In the genomic region with DNA sequence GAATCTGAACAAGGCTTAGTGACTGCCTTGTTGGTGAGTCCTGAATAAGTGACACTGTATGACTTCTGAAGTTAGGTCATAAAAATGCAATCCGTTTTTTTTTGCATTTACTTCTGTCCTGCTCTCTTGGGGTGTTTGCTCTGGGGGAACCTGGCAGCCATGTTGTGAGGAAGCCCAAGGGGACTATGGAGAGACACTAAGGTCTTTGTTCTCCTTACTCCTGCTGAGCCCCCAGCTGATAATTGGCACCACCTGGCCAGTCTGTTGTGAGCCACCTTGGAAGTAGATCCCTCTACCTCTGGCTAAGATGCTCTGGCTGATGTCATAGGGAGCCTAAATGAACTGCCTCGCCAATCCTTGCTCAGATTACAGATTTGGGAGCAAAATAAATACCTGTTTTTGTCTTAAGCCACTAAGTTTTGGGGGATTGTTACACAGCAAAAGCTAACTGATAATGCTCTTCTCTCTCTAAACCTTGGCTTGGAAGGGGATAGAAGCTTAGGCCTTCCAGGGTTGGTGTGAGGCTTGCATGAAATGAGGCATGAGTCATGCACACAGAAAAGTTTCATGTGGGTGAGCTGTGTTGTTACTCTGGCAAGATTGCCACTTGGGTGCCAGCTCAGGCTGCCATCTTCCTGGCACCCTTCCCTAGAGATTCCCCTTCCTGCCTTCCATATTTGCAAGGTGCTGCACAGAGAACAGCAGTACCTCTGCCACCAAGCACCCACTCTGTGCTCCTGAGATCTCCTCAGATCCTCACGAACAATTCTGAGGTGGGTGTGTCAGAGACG, we compare ENCODE assay signal across 21 cellular contexts. TPM values are rescaled to one million over a fixed set of nuclear protein-coding genes. Genes with fewer than 3 reads are reported as not detected.
"Had no signal": no experiment of that assay in that cellular context is flagged by ENCODE, and none has a peak within 500 bp of the region (broad histone marks: within the 10 kb centered on the region; RNA-seq: fewer than 3 reads in every experiment).

No MANE protein-coding gene starts in this region.

- H3K36me3 ChIP-seq: breast epithelium, esophagus muscularis mucosa, gastroesophageal sphincter, neural progenitor cell, pancreas, thyroid gland had no signal

- FAIRE-seq: astrocyte, pancreas had no signal

- DNase-seq: activated CD4-positive, alpha-beta T cell treated with anti-CD3 and anti-CD28 coated beads, Interleukin-2, amount 50 U/mL, for 1 hour; activated CD8-positive, alpha-beta memory T cell treated with anti-CD3 and anti-CD28 coated beads, Interleukin-2, amount 50 U/mL, for 4 hours; activated effector memory CD4-positive, alpha-beta T cell treated with Interleukin-2 at 50 U/mL for 16 hours; activated naive CD4-positive, alpha-beta T cell treated with anti-CD3 and anti-CD28 coated beads, Interleukin-2, amount 10 ng/mL, durations not matched to agents 7 days and 5 days; activated T-cell treated with anti-CD3 and anti-CD28 coated beads, Interleukin-2, amount 50 U/mL, for 4 hours; effector CD4-positive, alpha-beta T cell; mesenchymal stem cell; naive thymus-derived CD4-positive, alpha-beta T cell; pancreas; stimulated activated CD4-positive, alpha-beta T cell treated with anti-CD3 and anti-CD28 coated beads, Interleukin-4, amount 100 ng/mL, for 1 hour; T1000; thyroid gland had no signal

- H3K27me3 ChIP-seq: breast epithelium, neural progenitor cell, pancreas, thyroid gland had no signal

- H3K4me3 ChIP-seq: breast epithelium, esophagus muscularis mucosa, gastroesophageal sphincter, neural progenitor cell, pancreas, smooth muscle cell, thyroid gland had no signal

RNA-seq across cellular contexts. Expression of gene TUBB4A, which starts 10.1 kb away (rescaled TPM):
- total RNA-seq: smooth muscle cell had no signal

RNA-seq across cellular contexts. Expression of gene DENND1C, which starts 10.4 kb away (rescaled TPM):
- total RNA-seq: astrocyte, pulmonary artery endothelial cell, smooth muscle cell had no signal

RNA-seq across cellular contexts. Expression of gene CRB3, which starts 27.9 kb away (rescaled TPM):
- total RNA-seq: sciatic nerve; T-helper 1 cell treated with Interleukin-12 subunit alpha and Interleukin-12 subunit beta and Interleukin-4 antibody, amounts not matched to agents 30 ng/mL and 1 ng/mL, for 36 hours had no signal
